ENCODE assay signal across 31 cellular contexts in the genomic region with DNA sequence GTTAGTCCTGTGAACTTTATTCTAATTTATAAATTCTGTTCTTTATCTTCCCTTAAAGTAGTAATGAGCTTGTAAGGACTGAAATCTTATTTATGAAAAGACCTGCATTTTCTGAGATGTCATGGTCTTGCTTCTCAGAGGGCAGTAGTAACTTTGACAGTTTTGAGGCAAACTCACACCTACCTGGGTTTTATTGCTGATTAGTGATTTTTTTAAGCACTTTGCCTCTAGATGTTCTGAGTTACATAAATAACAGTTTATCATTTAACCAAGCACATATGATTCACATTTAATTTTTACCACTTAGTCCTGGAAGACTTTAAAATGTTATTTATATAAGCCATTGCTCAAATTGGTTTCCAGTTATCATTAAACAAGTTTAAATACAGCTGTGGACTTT.
"Had no signal": no experiment of that assay in that cellular context is flagged by ENCODE, and none has a peak within 500 bp of the region (broad histone marks: within the 10 kb centered on the region; RNA-seq: fewer than 3 reads in every experiment).

No MANE protein-coding gene starts in this region.

- H3K27me3 ChIP-seq: brain microvascular endothelial cell, Peyer's patch had no signal

- H3K4me3 ChIP-seq: Peyer's patch had no signal

- DNase-seq: activated CD4-positive, alpha-beta memory T cell treated with anti-CD3 and anti-CD28 coated beads, Interleukin-2, amount 10 ng/mL, durations not matched to agents 7 days and 5 days; activated CD4-positive, alpha-beta T cell treated with anti-CD3 and anti-CD28 coated beads for 1 hour; activated CD4-positive, alpha-beta T cell treated with anti-CD3 and anti-CD28 coated beads for 48 hours; activated CD4-positive, CD25-positive, alpha-beta regulatory T cell; activated CD8-positive, alpha-beta memory T cell treated with anti-CD3 and anti-CD28 coated beads for 24 hours; activated CD8-positive, alpha-beta memory T cell treated with anti-CD3 and anti-CD28 coated beads, Interleukin-2, amount 10 ng/mL, durations not matched to agents 7 days and 5 days; activated CD8-positive, alpha-beta memory T cell treated with anti-CD3 and anti-CD28 coated beads, Interleukin-2, amount 50 U/mL, for 48 hours; activated effector memory CD4-positive, alpha-beta T cell treated with Interleukin-2 at 50 U/mL for 16 hours; activated naive CD4-positive, alpha-beta T cell treated with anti-CD3 and anti-CD28 coated beads, Interleukin-2, amount 10 ng/mL, durations not matched to agents 7 days and 5 days; activated naive CD8-positive, alpha-beta T cell treated with anti-CD3 and anti-CD28 coated beads, Interleukin-2, amount 50 U/mL, for 24 hours; activated T-cell treated with anti-CD3 and anti-CD28 coated beads, Interleukin-2, amount 50 U/mL, for 48 hours; anterior cingulate cortex; brain microvascular endothelial cell; central memory CD4-positive, alpha-beta T cell; MM.1S; MV-4-11; NCI-H1092; NCI-H1436 treated with DMSO at 0.1 percent for 48 hours; NCI-H1694 treated with DMSO at 0.1 percent for 48 hours; NCI-H2029; NCI-H345; PC-3; Peyer's patch; RPMI8226; SIG-M5; SW 1271; T-helper 1 cell; T-helper 2 cell; T-helper 9 cell had no signal

- ATAC-seq: activated CD8-positive, alpha-beta memory T cell treated with anti-CD3 and anti-CD28 coated beads, Interleukin-2, amount 10 ng/mL, durations not matched to agents 7 days and 5 days; activated naive CD8-positive, alpha-beta T cell treated with anti-CD3 and anti-CD28 coated beads, Interleukin-2, amount 50 U/mL, for 24 hours; PC-3; Right ventricle myocardium inferior; SK-N-SH treated with all-trans-retinoic acid at 6 μM for 48 hours had no signal

- H3K27ac ChIP-seq: brain microvascular endothelial cell, Peyer's patch had no signal

- H3K9me3 ChIP-seq: Peyer's patch had no signal

- H3K36me3 ChIP-seq: brain microvascular endothelial cell, Peyer's patch had no signal

- H3K4me1 ChIP-seq: Peyer's patch had no signal
